8 cellular contexts compared by ENCODE assay signal in genomic region chr9:110125763-110126351, GRCh38.
DNase-seq lines count a peak whose midpoint lies in the region; ATAC-seq and TF ChIP-seq lines count a peak whose summit lies in the region.

No MANE protein-coding gene starts in this region.

- intact Hi-C loops in heart right ventricle (cut with DNase I) (loop anchor here in 3 of 10 donors (5.0 kb wide), 3 partner anchors 44 to 59 kb away; no protein-coding TSS in a partner anchor), left ventricle myocardium superior (cut with micrococcal nuclease) (no loop called here)

- H3K36me3 Mint-ChIP-seq in chondrocyte (ENCODE audit: low read depth), result no peaks in the 10 kb centered on the region
- no peaks in the 10 kb centered on the region for H3K36me3 Mint-ChIP-seq in naive B cell

- H3K27ac ChIP-seq in heart right ventricle, result peak overlapping the region; percentile 78 to 94 (median 87)

- 32 to 40% methylated on average over 8 of the region's 8 CpGs for WGBS in heart right ventricle, 2 donors

- DNase-seq in heart right ventricle (no peak), left ventricle myocardium superior (no peak), chondrocyte (ENCODE audit: low spot score) (no peak), naive B cell (no peak)
- DNase-seq in NK-92 treated with Interleukin-12 subunit alpha and Interleukin-12 subunit beta, amount 100 ng/mL, for 24 hours (lab: John Stamatoyannopoulos, UW), result no peak

- H3K27ac Mint-ChIP-seq in chondrocyte (ENCODE audit: unreplicated experiment), result peak overlapping the region; percentile 100
- H3K27ac Mint-ChIP-seq in naive B cell, result peak overlapping the region; percentile 80 to 99 (median 94)

- H3K9me3 Mint-ChIP-seq in chondrocyte (ENCODE audit: low read depth), result no peaks in the 10 kb centered on the region
- H3K9me3 Mint-ChIP-seq in naive B cell, result no peaks in the 10 kb centered on the region

- H3K4me1 Mint-ChIP-seq in chondrocyte (ENCODE audit: low read depth), result peaks cover 84% of the 10 kb centered on the region
- H3K4me1 Mint-ChIP-seq in naive B cell, result peaks cover 88 to 99% (median 92%) of the 10 kb centered on the region in 3 donors

- no peaks in the 10 kb centered on the region for H3K36me3 ChIP-seq in heart right ventricle

- no peaks in the 10 kb centered on the region for H3K27me3 ChIP-seq in heart right ventricle

- H3K27me3 Mint-ChIP-seq in chondrocyte (ENCODE audit: low read depth) (no peaks in the 10 kb centered on the region), naive B cell (no peaks in the 10 kb centered on the region)

- ATAC-seq in heart right ventricle (no peak), left ventricle myocardium superior (no peak), naive B cell (ENCODE audit: low read depth in 2 of 2) (no peak), GM21515 (IDR thresholded peaks at IDR 0.05; ENCODE audit: unreplicated experiment) (no peak), HG03354 (IDR thresholded peaks at IDR 0.05; ENCODE audit: poor library complexity, severe bottlenecking, unreplicated experiment) (no peak), GM21737 (IDR thresholded peaks at IDR 0.05; ENCODE audit: unreplicated experiment) (no peak)

- peak overlapping the region; percentile 25 to 53 (median 42) for H3K4me3 ChIP-seq in heart right ventricle

- H3K9me3 ChIP-seq in heart right ventricle, result no peaks in the 10 kb centered on the region

- TF ChIP-seq CTCF in heart right ventricle (IDR thresholded peaks at IDR 0.05) (no peak), chondrocyte (IDR thresholded peaks at IDR 0.05) (no peak)

- peak overlapping the region; percentile 91 for H3K4me3 Mint-ChIP-seq in chondrocyte (ENCODE audit: unreplicated experiment)
- peak overlapping the region; percentile 74 to 91 (median 86) for H3K4me3 Mint-ChIP-seq in naive B cell

- peaks cover 20 to 100% (median 81%) of the 10 kb centered on the region in 9 donors for H3K4me1 ChIP-seq in heart right ventricle
